ENCODE assay signal across 22 cellular contexts in the genomic region with DNA sequence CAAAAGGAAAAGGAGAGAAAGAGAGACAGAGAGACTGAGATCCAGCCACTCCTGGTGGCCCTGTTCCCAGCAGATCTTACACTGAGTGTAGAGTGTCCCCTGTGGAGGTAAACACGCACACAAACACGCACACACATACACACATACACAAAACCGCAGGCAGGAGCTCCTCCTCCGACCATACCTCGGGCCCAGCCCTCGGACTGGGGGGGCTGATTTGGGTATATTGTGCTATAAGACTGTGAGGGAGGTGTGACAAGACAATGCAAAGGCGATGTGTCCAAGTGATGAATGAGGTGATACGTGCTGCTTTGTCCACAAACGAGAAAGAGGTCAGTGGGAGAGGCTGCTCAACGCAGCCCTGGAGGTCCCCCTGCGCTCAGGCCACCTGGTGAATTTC.
"Had no signal": no experiment of that assay in that cellular context is flagged by ENCODE, and none has a peak within 500 bp of the region (broad histone marks: within the 10 kb centered on the region; RNA-seq: fewer than 3 reads in every experiment).

No MANE protein-coding gene starts in this region.

- ATAC-seq: HepG2, Panc1, PC-3, Right ventricle myocardium inferior, SK-N-SH treated with all-trans-retinoic acid at 6 μM for 48 hours had no signal

- H3K27me3 ChIP-seq: SJCRH30 had no signal

- H3K27ac ChIP-seq: KMS-11, SJCRH30 had no signal

- H3K4me2 ChIP-seq: KMS-11 had no signal

- H3K9ac ChIP-seq: KMS-11 had no signal

- H3K4me3 ChIP-seq: SJCRH30 had no signal

- FAIRE-seq: HepG2 had no signal

- H3K9me3 ChIP-seq: SJCRH30 had no signal

- DNase-seq: IMR-90, Kasumi-1, MM.1S, NCI-H1092 treated with DMSO at 0.1 percent for 48 hours, NCI-H187, NCI-H2029, NCI-H2081 treated with DMSO at 0.1 percent for 48 hours, NCI-H2171, NCI-H226, NCI-H446, NCI-H510A, NCI-H524 treated with DMSO at 0.1 percent for 48 hours, NCI-H69, NCI-H774, PC-3, SHP77 treated with DMSO at 0.1 percent for 48 hours, SJCRH30 had no signal

- H3K4me1 ChIP-seq: SJCRH30 had no signal

- H3K36me3 ChIP-seq: SJCRH30 had no signal
